1 cellular context compared by ENCODE assay signal in genomic region chr19:11333838-11334237, GRCh38.
TF ChIP-seq lines count a peak whose summit lies in the region.

No MANE protein-coding gene starts in this region.

TF ChIP-seq in GM12878, 131 proteins besides CTCF, POLR2A, EP300 and RAD21:
- TF ChIP-seq ZBTB40 (IDR thresholded peaks at IDR 0.05; ENCODE audit: borderline replicate concordance) = peak; percentile 88
- peak; percentile 14; the same call in 1 of the 3 replicates for TF ChIP-seq POU2F2 (IDR thresholded peaks at IDR 0.05; ENCODE audit: borderline replicate concordance, low read depth, low read length)
TF ChIP-seq in GM12878: peak in this region for 2; not testable (repeated sequence) for 129.
